27 cellular contexts compared by ENCODE assay signal in the genomic region with DNA sequence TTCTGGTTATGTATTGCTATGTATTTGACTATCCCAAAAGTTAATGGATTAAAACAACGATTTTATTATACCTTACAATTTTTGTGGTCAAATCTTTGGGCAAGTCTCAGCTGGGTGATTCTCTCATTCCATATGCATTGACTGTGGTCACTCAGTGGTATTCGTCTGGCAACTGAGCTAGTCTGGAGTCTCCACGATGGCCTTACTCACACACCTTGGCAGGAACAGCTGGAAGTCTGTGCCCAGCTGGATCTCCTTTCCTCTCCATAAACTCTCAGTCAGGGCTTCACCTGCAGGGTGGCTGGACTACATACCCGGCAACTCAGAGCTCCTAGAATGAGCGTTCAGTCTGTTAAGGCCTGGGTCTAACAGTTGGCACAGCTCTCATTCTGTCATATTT.
A peak's percentile ranks its signal among the peaks of the same experiment; 100 is the strongest.
DNase-seq lines count a peak whose midpoint lies in the region; ATAC-seq and TF ChIP-seq lines count a peak whose summit lies in the region.
"Had no signal": no experiment of that assay in that cellular context is flagged by ENCODE, and none has a peak within 500 bp of the region (broad histone marks: within the 10 kb centered on the region; RNA-seq: fewer than 3 reads in every experiment).

No MANE protein-coding gene starts in this region.

- no peaks in the 10 kb centered on the region for H3K36me3 Mint-ChIP-seq in activated T-cell treated with anti-CD3 and anti-CD28 coated beads, Interleukin-2, amount 50 U/mL, for 24 hours (ENCODE audit: low read depth)
- H3K36me3 Mint-ChIP-seq: memory B cell, neural progenitor cell had no signal

- intact Hi-C loops in uterus (cut with DNase I; ENCODE audit: low total_unique reads) = no loop called here

- H3K9me3 ChIP-seq in RWPE2 (ENCODE audit: severe bottlenecking) (no peaks in the 10 kb centered on the region), uterus (no peaks in the 10 kb centered on the region)
- H3K9me3 ChIP-seq: BLaER1 treated with 17β-estradiol and CSF1 and Interleukin-3, amounts not matched to agents 10 nM and 100 nM; gastrocnemius medialis; HAP-1; pancreas; testis had no signal

- H3K4me1 Mint-ChIP-seq in activated T-cell treated with anti-CD3 and anti-CD28 coated beads, Interleukin-2, amount 50 U/mL, for 24 hours (ENCODE audit: low read depth) = no peaks in the 10 kb centered on the region
- H3K4me1 Mint-ChIP-seq: memory B cell, neural progenitor cell, T-helper 17 cell had no signal

- no peaks in the 10 kb centered on the region for H3K27me3 ChIP-seq in RWPE2 (ENCODE audit: insufficient read depth, poor library complexity, severe bottlenecking)
- H3K27me3 ChIP-seq in uterus = no peaks in the 10 kb centered on the region
- H3K27me3 ChIP-seq: BLaER1 treated with 17β-estradiol and CSF1 and Interleukin-3, amounts not matched to agents 10 nM and 100 nM; breast epithelium; neural progenitor cell; pancreas; testis had no signal

- H3K4me1 ChIP-seq in RWPE2 (ENCODE audit: insufficient read depth, poor library complexity, severe bottlenecking) (no peaks in the 10 kb centered on the region), uterus (no peaks in the 10 kb centered on the region)
- H3K4me1 ChIP-seq: BLaER1 treated with 17β-estradiol and CSF1 and Interleukin-3, amounts not matched to agents 10 nM and 100 nM; breast epithelium; gastrocnemius medialis; HAP-1; neural progenitor cell; pancreas; testis had no signal

- H3K9me3 Mint-ChIP-seq in activated T-cell treated with anti-CD3 and anti-CD28 coated beads, Interleukin-2, amount 50 U/mL, for 24 hours = no peaks in the 10 kb centered on the region
- H3K9me3 Mint-ChIP-seq: memory B cell; neural progenitor cell; stimulated activated naive CD8-positive, alpha-beta T cell treated with anti-CD3 and anti-CD28 coated beads, Interleukin-15, Interleukin-2, amounts not matched to agents 100 ng/mL and 50 ng/mL, for 24 hours had no signal

- no peak for TF ChIP-seq CTCF in RWPE2 (IDR thresholded peaks at IDR 0.05; ENCODE audit: poor library complexity, severe bottlenecking)
- TF ChIP-seq CTCF in epithelial cell of esophagus (IDR thresholded peaks at IDR 0.05; ENCODE audit: insufficient read depth, low read depth, low read length, missing control alignments) = no peak
- TF ChIP-seq CTCF in uterus (IDR thresholded peaks at IDR 0.05) = no peak

- H3K4me3 ChIP-seq in RWPE2 (ENCODE audit: severe bottlenecking) (no peak overlapping the region), epithelial cell of esophagus (ENCODE audit: low read length) (no peak overlapping the region), uterus (no peak overlapping the region)
- H3K4me3 ChIP-seq: BLaER1 treated with 17β-estradiol and CSF1 and Interleukin-3, amounts not matched to agents 10 nM and 100 nM; breast epithelium; gastrocnemius medialis; HAP-1; neural progenitor cell; pancreas; testis had no signal

- ATAC-seq in RWPE2 (ENCODE audit: low read depth) = peak; percentile 66; the same call in 1 of the 3 replicates
- ATAC-seq: gastrocnemius medialis, Right ventricle myocardium inferior, T-helper 17 cell had no signal

- H3K36me3 ChIP-seq in RWPE2 (ENCODE audit: low read depth) = no peaks in the 10 kb centered on the region
- no peaks in the 10 kb centered on the region for H3K36me3 ChIP-seq in uterus
- H3K36me3 ChIP-seq: BLaER1 treated with 17β-estradiol and CSF1 and Interleukin-3, amounts not matched to agents 10 nM and 100 nM; breast epithelium; gastrocnemius medialis; HAP-1; neural progenitor cell; pancreas had no signal

- H3K27ac Mint-ChIP-seq in activated T-cell treated with anti-CD3 and anti-CD28 coated beads, Interleukin-2, amount 50 U/mL, for 24 hours = no peak overlapping the region
- H3K27ac Mint-ChIP-seq: activated naive CD4-positive, alpha-beta T cell treated with anti-CD3 and anti-CD28 coated beads for 36 hours; memory B cell; neural progenitor cell; stimulated activated naive CD8-positive, alpha-beta T cell treated with anti-CD3 and anti-CD28 coated beads, Interleukin-15, Interleukin-2, amounts not matched to agents 100 ng/mL and 50 ng/mL, for 24 hours; T-helper 17 cell had no signal

- no peak for TF ChIP-seq POLR2A in uterus (IDR thresholded peaks at IDR 0.05)

- H3K27ac ChIP-seq in RWPE2 (ENCODE audit: poor library complexity, severe bottlenecking) (no peak overlapping the region), uterus (no peak overlapping the region)
- H3K27ac ChIP-seq: BLaER1 treated with 17β-estradiol and CSF1 and Interleukin-3, amounts not matched to agents 10 nM and 100 nM; breast epithelium; gastrocnemius medialis; neural progenitor cell; pancreas; testis had no signal

- H3K4me3 Mint-ChIP-seq in activated T-cell treated with anti-CD3 and anti-CD28 coated beads, Interleukin-2, amount 50 U/mL, for 24 hours = no peak overlapping the region
- H3K4me3 Mint-ChIP-seq: activated naive CD4-positive, alpha-beta T cell treated with anti-CD3 and anti-CD28 coated beads for 36 hours; memory B cell; neural progenitor cell; stimulated activated naive CD8-positive, alpha-beta T cell treated with anti-CD3 and anti-CD28 coated beads, Interleukin-15, Interleukin-2, amounts not matched to agents 100 ng/mL and 50 ng/mL, for 24 hours; T-helper 17 cell had no signal

- peak; percentile 13 for DNase-seq in HT1080 (ENCODE audit: low read depth)
- DNase-seq in RWPE2 (ENCODE audit: low spot score) = no peak
- DNase-seq in epithelial cell of esophagus (ENCODE audit: low read depth) = peak; percentile 60
- DNase-seq in retina = peak; percentile 12
- DNase-seq in activated T-cell treated with anti-CD3 and anti-CD28 coated beads, Interleukin-2, amount 50 U/mL, for 24 hours = no peak
- no peak for DNase-seq in T-helper 9 cell
- no peak for DNase-seq in uterus
- DNase-seq: activated CD4-positive, alpha-beta T cell treated with anti-CD3 and anti-CD28 coated beads, Interleukin-2, amount 50 U/mL, for 48 hours; activated CD4-positive, CD25-positive, alpha-beta regulatory T cell treated with anti-CD3 and anti-CD28 coated beads, Interleukin-2, amount 50 U/mL, for 72 hours; activated naive CD4-positive, alpha-beta T cell treated with anti-CD3 and anti-CD28 coated beads for 36 hours; gastrocnemius medialis; hippocampal formation; Karpas-422; NCI-H1694; NCI-H510A treated with DMSO at 0.1 percent for 48 hours; NK-92 treated with Interleukin-12 subunit alpha and Interleukin-12 subunit beta, amount 100 ng/mL, for 24 hours; pancreas; stimulated activated CD4-positive, alpha-beta T cell treated with anti-CD3 and anti-CD28 coated beads, Interleukin-2, amount 100 ng/mL, for 24 hours; T-helper 17 cell; testis had no signal

- H3K27me3 Mint-ChIP-seq in activated T-cell treated with anti-CD3 and anti-CD28 coated beads, Interleukin-2, amount 50 U/mL, for 24 hours = no peaks in the 10 kb centered on the region
- H3K27me3 Mint-ChIP-seq: stimulated activated naive CD8-positive, alpha-beta T cell treated with anti-CD3 and anti-CD28 coated beads, Interleukin-15, Interleukin-2, amounts not matched to agents 100 ng/mL and 50 ng/mL, for 24 hours; T-helper 17 cell had no signal

Comparison
In these comparisons a context has a peak if more than half of its experiments do, and no peak if none do; other contexts are left out.
1. DNase-seq: peak in HT1080 (single experiment), epithelial cell of esophagus (single experiment) and retina (single experiment); none in RWPE2 (single experiment), activated T-cell treated with anti-CD3 and anti-CD28 coated beads, Interleukin-2, amount 50 U/mL, for 24 hours (single experiment), T-helper 9 cell (single experiment) and uterus (0 of 2).